ENCODE assay signal across 8 cellular contexts in genomic region chrX:153582896-153583295, GRCh38. TPM values are rescaled to one million over a fixed set of nuclear protein-coding genes. Genes with fewer than 3 reads are reported as not detected.
DNase-seq lines count a peak whose midpoint lies in the region; ATAC-seq, FAIRE-seq and TF ChIP-seq lines count a peak whose summit lies in the region.

No MANE protein-coding gene starts in this region.

- in situ Hi-C loops in KBM-7 (cut with MboI; ENCODE audit: low pct_unique_long_range_greater_than_20kb, low sequenced_read_pairs): no loop called here

- FAIRE-seq in endothelial cell of umbilical vein (lab: Jason Lieb, UNC): peak; percentile 61

- no peaks in the 10 kb centered on the region for H3K36me3 ChIP-seq in endothelial cell of umbilical vein (ENCODE audit: control insufficient read depth in 2 of 2, extremely low read depth in 1 of 2, insufficient read depth in 2 of 2, low read length in 2 of 2)

- H3K27me3 ChIP-seq in endothelial cell of umbilical vein (ENCODE audit: control insufficient read depth in 2 of 2, insufficient read depth in 2 of 2, low read length in 2 of 2): no peaks in the 10 kb centered on the region

- H3K9ac ChIP-seq in endothelial cell of umbilical vein (replicated peaks; ENCODE audit: extremely low read depth, insufficient read depth, low read length): no peak overlapping the region

- no peaks in the 10 kb centered on the region for H3K79me2 ChIP-seq in endothelial cell of umbilical vein (ENCODE audit: control insufficient read depth, insufficient read depth, low read length)

- H3K9me1 ChIP-seq in endothelial cell of umbilical vein (replicated peaks; ENCODE audit: control insufficient read depth, extremely low read depth, insufficient read depth, low read length): no peaks in the 10 kb centered on the region

- no peak overlapping the region for H3K4me3 ChIP-seq in endothelial cell of umbilical vein (replicated peaks in 1 of 3; ENCODE audit: insufficient read depth in 1 of 3, low read depth in 1 of 3, low read length in 3 of 3)

- POLR2A ChIA-PET in endothelial cell of umbilical vein (lab: Charles Lee) (no interaction called here), RWPE1 (lab: Yijun Ruan, JAX; ENCODE audit: low non-redundant PET) (no interaction called here)

- no peaks in the 10 kb centered on the region for H3K4me1 ChIP-seq in endothelial cell of umbilical vein (ENCODE audit: control insufficient read depth, extremely low read depth, insufficient read depth, low read length)

- H3K4me2 ChIP-seq in endothelial cell of umbilical vein (ENCODE audit: insufficient read depth, low read length): no peak overlapping the region

- H3K27ac ChIP-seq in endothelial cell of umbilical vein (ENCODE audit: insufficient read depth, low read depth, low read length): no peak overlapping the region
- no peak overlapping the region for H3K27ac ChIP-seq in RWPE1

- H3K9me3 ChIP-seq in endothelial cell of umbilical vein (replicated peaks; ENCODE audit: control insufficient read depth, insufficient read depth, low read length): no peaks in the 10 kb centered on the region

- intact Hi-C loops in endothelial cell of umbilical vein (cut with micrococcal nuclease) (no loop called here), posterior vena cava (cut with DNase I) (no loop called here)

- H2AFZ ChIP-seq in endothelial cell of umbilical vein (ENCODE audit: low read depth, low read length): no peak overlapping the region

- peak; percentile 97 for ATAC-seq in GM21360 (IDR thresholded peaks at IDR 0.05; ENCODE audit: unreplicated experiment)

- no peak for TF ChIP-seq POLR2A in endothelial cell of umbilical vein (IDR thresholded peaks at IDR 0.05; ENCODE audit: low read depth, low read length)

- dilution Hi-C loops in endothelial cell of umbilical vein (cut with MboI; ENCODE audit: extremely low pct_ligation_motif_present, low sequenced_read_pairs): no loop called here

- BruUV-seq in endothelial cell of umbilical vein (replicated peaks; lab: Mats Ljungman, UMichigan): no TSS peak

- CTCF ChIA-PET in endothelial cell of umbilical vein (lab: Charles Lee): no interaction called here
- CTCF ChIA-PET in RWPE1 (lab: Yijun Ruan, JAX): no interaction called here

- DNase-seq in DMS153 (lab: John Stamatoyannopoulos, UW) (peak; percentile 22), KBM-7 (peak; percentile 90), endothelial cell of umbilical vein (ENCODE audit: low read depth, low spot score) (peak; percentile 25), posterior vena cava (ENCODE audit: low spot score) (no peak), RWPE1 (ENCODE audit: low spot score) (no peak)
- DNase-seq in activated CD4-positive, alpha-beta T cell treated with anti-CD3 and anti-CD28 coated beads for 1 hour: peak; percentile 35
- DNase-seq in stimulated activated CD4-positive, alpha-beta T cell treated with anti-CD3 and anti-CD28 coated beads, Interleukin-4, amount 100 ng/mL, for 4 hours: peak; percentile 53 to 65

- H4K20me1 ChIP-seq in endothelial cell of umbilical vein (replicated peaks; ENCODE audit: control insufficient read depth, extremely low read depth, insufficient read depth, low read length): no peaks in the 10 kb centered on the region

- no peak for TF ChIP-seq CTCF in endothelial cell of umbilical vein (IDR thresholded peaks at IDR 0.05; ENCODE audit: extremely low read depth in 1 of 2, insufficient read depth in 1 of 2, low read depth in 1 of 2, low read length in 2 of 2)
- no peak for TF ChIP-seq CTCF in RWPE1 (conservative IDR thresholded peaks at IDR 0.05; ENCODE audit: low read depth)

TF ChIP-seq in endothelial cell of umbilical vein, 7 proteins besides CTCF, POLR2A, EP300 and RAD21:
- no peak for TF ChIP-seq MAX (IDR thresholded peaks at IDR 0.05; ENCODE audit: insufficient read depth, insufficient read length)
- TF ChIP-seq EZH2 (IDR thresholded peaks at IDR 0.05; ENCODE audit: borderline replicate concordance, low read depth, low read length, severe bottlenecking): no peak
- no peak for TF ChIP-seq JUN (IDR thresholded peaks at IDR 0.05; ENCODE audit: borderline replicate concordance, insufficient read depth, insufficient read length, low read depth)
- TF ChIP-seq POLR2AphosphoS5 (IDR thresholded peaks at IDR 0.05; ENCODE audit: insufficient read depth, low read depth, low read length): no peak
- no peak for TF ChIP-seq MYC (IDR thresholded peaks at IDR 0.05; ENCODE audit: low read depth, low read length)
- no peak for TF ChIP-seq GATA2 (IDR thresholded peaks at IDR 0.05; ENCODE audit: insufficient read depth, insufficient read length, low read depth, low read length)
- TF ChIP-seq FOS (IDR thresholded peaks at IDR 0.05; ENCODE audit: borderline replicate concordance, insufficient read depth, low read length): no peak
TF ChIP-seq in endothelial cell of umbilical vein: peak in this region for 0.

RNA-seq across cellular contexts. Expression of gene CCNQ, which starts 16.0 kb away (rescaled TPM):
- total RNA-seq in endothelial cell of umbilical vein (20.8 and 21.3 TPM in 2 replicates), posterior vena cava (10 to 100 TPM; 15.8 to 21.7 TPM)
- 37.0 and 42.9 TPM in 2 replicates for polyA plus RNA-seq in endothelial cell of umbilical vein
- 26.8 and 30.4 TPM in 2 replicates for polyA plus RNA-seq in endothelial cell of umbilical vein (2011; cell fraction: cytosol; rRNA removed)
- 11.8 and 14.3 TPM in 2 replicates for polyA plus RNA-seq in endothelial cell of umbilical vein (2011; cell fraction: nucleus; rRNA removed)
- 22.0 and 25.3 TPM in 2 replicates for polyA plus RNA-seq in endothelial cell of umbilical vein (2012)
- polyA minus RNA-seq in endothelial cell of umbilical vein: 16.5 and 17.2 TPM in 2 replicates
- 23.0 TPM for polyA minus RNA-seq in endothelial cell of umbilical vein (2011; cell fraction: cytosol; rRNA and poly(A)+ RNA removed)
- 1.7 and 4.5 TPM in 2 replicates for polyA minus RNA-seq in endothelial cell of umbilical vein (2011; cell fraction: nucleus; rRNA and poly(A)+ RNA removed)

Comparison
In these comparisons a context has a peak if more than half of its experiments do, and no peak if none do; other contexts are left out.
1. DNase-seq: peak in DMS153 (single experiment), KBM-7 (single experiment), activated CD4-positive, alpha-beta T cell treated with anti-CD3 and anti-CD28 coated beads for 1 hour (single experiment), endothelial cell of umbilical vein (single experiment) and stimulated activated CD4-positive, alpha-beta T cell treated with anti-CD3 and anti-CD28 coated beads, Interleukin-4, amount 100 ng/mL, for 4 hours (2 of 2); none in posterior vena cava (single experiment) and RWPE1 (single experiment).